Comparison of ENCODE assay signal across 8 cellular contexts in the genomic region with DNA sequence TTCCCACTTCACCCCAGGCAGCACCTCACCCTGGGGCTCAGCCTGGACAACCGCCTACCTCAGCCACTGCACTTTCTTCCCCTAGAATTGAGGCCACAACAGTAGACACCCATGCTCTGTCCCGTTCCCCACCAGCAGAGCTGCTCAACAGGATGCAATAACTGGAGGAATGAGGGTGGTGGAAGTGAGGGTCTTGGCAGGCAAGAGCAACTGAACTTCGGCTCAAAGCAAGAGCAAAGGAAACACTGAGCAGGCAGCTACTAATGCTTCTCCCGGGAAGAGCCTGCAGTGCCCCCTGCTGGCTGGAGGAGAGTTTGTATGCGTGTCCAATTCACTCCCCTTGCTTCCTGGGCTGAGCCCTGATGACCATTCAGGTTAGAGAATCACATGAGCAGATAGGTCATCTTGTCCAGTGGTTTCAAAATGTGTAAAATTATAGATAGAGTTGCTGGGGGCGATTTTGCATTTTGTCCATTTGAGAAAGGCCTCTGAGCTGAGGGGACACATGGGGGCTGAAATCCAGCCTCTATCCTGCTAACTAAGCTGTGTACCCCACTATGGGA. TPM values are rescaled to one million over a fixed set of nuclear protein-coding genes. Genes with fewer than 3 reads are reported as not detected.
DNase-seq lines count a peak whose midpoint lies in the region; ATAC-seq and TF ChIP-seq lines count a peak whose summit lies in the region.

No MANE protein-coding gene starts in this region.

- H3K36me3 ChIP-seq in psoas muscle (ENCODE audit: insufficient read depth in 1 of 2, low read depth in 1 of 2): peaks cover 0 to 50% of the 10 kb centered on the region in 2 donors

- no peak overlapping the region for H3K4me3 ChIP-seq in psoas muscle

- peaks cover 11% of the 10 kb centered on the region for H3K4me1 ChIP-seq in psoas muscle

- DNase-seq in G401 (ENCODE audit: low spot score) (peak; percentile 54), KBM-7 (peak; percentile 78), SHP77 (lab: John Stamatoyannopoulos, UW) (peak; percentile 50 to 71), head of caudate nucleus (peak in 39 of 42 donors; percentile 22 to 82 (median 56)), psoas muscle (peak; percentile 74 to 86)
- DNase-seq in activated effector memory CD4-positive, alpha-beta T cell treated with anti-CD3 and anti-CD28 coated beads, Interleukin-2, amount 50 U/mL, for 16 hours: peak; percentile 86

- ATAC-seq in psoas muscle: peak; percentile 44 to 63 (median 52)
- ATAC-seq in HG03457 (IDR thresholded peaks at IDR 0.05; ENCODE audit: unreplicated experiment): no peak
- no peak for ATAC-seq in HG03108 (IDR thresholded peaks at IDR 0.05; ENCODE audit: unreplicated experiment)

- 29 to 36% (median 30%) methylated on average over 6 of the region's 6 CpGs for WGBS in psoas muscle, 3 donors

- peak; percentile 76 for TF ChIP-seq CTCF in psoas muscle (IDR thresholded peaks at IDR 0.05)

- in situ Hi-C loops in G401 (cut with HindIII; ENCODE audit: low sequenced_read_pairs) (no loop called here), KBM-7 (cut with MboI; ENCODE audit: low pct_unique_long_range_greater_than_20kb, low sequenced_read_pairs) (no loop called here)

- no peak overlapping the region for H3K27ac ChIP-seq in psoas muscle

- H3K9me3 ChIP-seq in psoas muscle: no peaks in the 10 kb centered on the region

- intact Hi-C loops in head of caudate nucleus (cut with DNase I): no loop called here
- intact Hi-C loops in psoas muscle (cut with DNase I): loop anchor here in 1 of 2 donors (5.0 kb wide), 2 partner anchors 39 to 59 kb away; no protein-coding TSS in a partner anchor

- H3K27me3 ChIP-seq in psoas muscle (ENCODE audit: insufficient read depth in 3 of 3, low read length in 2 of 3): no peaks in the 10 kb centered on the region

RNA-seq across cellular contexts. Expression of a gene that starts 13.9 kb away (rescaled TPM):
- total RNA-seq in G401 (2014; rRNA removed; shearing (Covaris generic)): not detected in 2 replicates
- total RNA-seq in psoas muscle: 100 to 1,000 TPM in 1 of 4 donors, 10 to 100 TPM in 3; 35.0 to 112 (median 63.3) TPM
- polyA plus RNA-seq in psoas muscle: 1 to 10 TPM; 1.2 to 7.7 (median 2.3) TPM

RNA-seq across cellular contexts. Expression of a gene that starts 18.6 kb away (rescaled TPM):
- 0.07 and 1.2 TPM in 2 replicates for total RNA-seq in G401 (2014; rRNA removed; shearing (Covaris generic))
- total RNA-seq in psoas muscle: 10 to 100 TPM in 1 of 4 donors, 1 to 10 TPM in 3; 4.1 to 10.0 (median 6.5) TPM
- 1 to 10 TPM; 2.1 to 5.8 (median 3.2) TPM for polyA plus RNA-seq in psoas muscle

RNA-seq across cellular contexts. Expression of a gene that starts 33.2 kb away (rescaled TPM):
- 0.62 and 1.9 TPM in 2 replicates for total RNA-seq in G401 (2014; rRNA removed; shearing (Covaris generic))
- total RNA-seq in psoas muscle: 1 to 10 TPM; 1.3 to 9.4 (median 3.1) TPM
- polyA plus RNA-seq in psoas muscle: 1 to 10 TPM in 2 of 3 donors, under 1 TPM in 1; 0.29 to 3.2 (median 1.3) TPM

Comparison
In these comparisons a context has a peak if more than half of its experiments do, and no peak if none do; other contexts are left out.
1. ATAC-seq: peak in psoas muscle (4 of 4); none in HG03457 (single experiment) and HG03108 (single experiment).
2. RNA of a gene that starts 13.9 kb away (total RNA-seq): 35.0 to 112 TPM in psoas muscle; not detected in G401; every median in the first group is over 10 times any median in the second.
3. Peak in every context shown above with its lines, with median percentiles within 50 percentile points of each other: DNase-seq.